18 cellular contexts compared by ENCODE assay signal in genomic region chr5:89988998-89989690, GRCh38.
A peak's percentile ranks its signal among the peaks of the same experiment; 100 is the strongest.
DNase-seq lines count a peak whose midpoint lies in the region; ATAC-seq, FAIRE-seq and TF ChIP-seq lines count a peak whose summit lies in the region.
"Had no signal": no experiment of that assay in that cellular context is flagged by ENCODE, and none has a peak within 500 bp of the region (broad histone marks: within the 10 kb centered on the region; RNA-seq: fewer than 3 reads in every experiment).

No MANE protein-coding gene starts in this region.

- ATAC-seq in gastroesophageal sphincter = peak; percentile 29
- no peak for ATAC-seq in stimulated activated naive CD8-positive, alpha-beta T cell treated with anti-CD3 and anti-CD28 coated beads, Interleukin-15, amount 100 ng/mL, for 72 hours
- ATAC-seq: stimulated activated effector memory CD8-positive, alpha-beta T cell treated with anti-CD3 and anti-CD28 coated beads, Interleukin-12 subunit alpha, Interleukin-12 subunit beta, amount 100 ng/mL, for 72 hours had no signal

- no peak overlapping the region for H3K4me3 Mint-ChIP-seq in nephron progenitor cell
- no peak overlapping the region for H3K4me3 Mint-ChIP-seq in stimulated activated naive CD8-positive, alpha-beta T cell treated with anti-CD3 and anti-CD28 coated beads, Interleukin-15, amount 100 ng/mL, for 72 hours
- H3K4me3 Mint-ChIP-seq: activated naive CD8-positive, alpha-beta T cell treated with anti-CD3 and anti-CD28 coated beads for 36 hours; CD14-positive monocyte; memory B cell; stimulated activated effector memory CD8-positive, alpha-beta T cell treated with anti-CD3 and anti-CD28 coated beads, Interleukin-12 subunit alpha, Interleukin-12 subunit beta, amount 100 ng/mL, for 72 hours had no signal

- H3K36me3 ChIP-seq in gastroesophageal sphincter (no peaks in the 10 kb centered on the region), testis (ENCODE audit: low read depth, missing control alignments) (no peaks in the 10 kb centered on the region)
- H3K36me3 ChIP-seq: Peyer's patch had no signal

- intact Hi-C loops in testis (cut with DNase I; ENCODE audit: low total_unique reads) = no loop called here

- no peak for TF ChIP-seq EP300 in gastroesophageal sphincter (IDR thresholded peaks at IDR 0.05)

- DNase-seq in brain pericyte (ENCODE audit: low read depth, low spot score) (peak; percentile 68), nephron progenitor cell (no peak), testis (peak; percentile 14), frontal cortex (ENCODE audit: low spot score in 2 of 2) (no peak), GM19238 (ENCODE audit: insufficient read length, low spot score) (no peak), activated T-cell treated with anti-CD3 and anti-CD28 coated beads for 4 hours (no peak)
- DNase-seq in stimulated activated naive CD8-positive, alpha-beta T cell treated with anti-CD3 and anti-CD28 coated beads, Interleukin-15, amount 100 ng/mL, for 72 hours = no peak
- DNase-seq: activated CD4-positive, alpha-beta T cell treated with anti-CD3 and anti-CD28 coated beads for 1 hour; activated naive CD8-positive, alpha-beta T cell treated with anti-CD3 and anti-CD28 coated beads for 36 hours; DND-41; NCI-H510A; Peyer's patch; stimulated activated CD4-positive, alpha-beta T cell treated with anti-CD3 and anti-CD28 coated beads, Interleukin-2, amount 100 ng/mL, for 48 hours had no signal

- H3K27ac ChIP-seq in gastroesophageal sphincter = peak overlapping the region; percentile 43 to 66 (median 54)
- peak overlapping the region; percentile 47 to 52 for H3K27ac ChIP-seq in testis

- no peaks in the 10 kb centered on the region for H3K36me3 Mint-ChIP-seq in nephron progenitor cell (ENCODE audit: low read depth)
- H3K36me3 Mint-ChIP-seq: activated naive CD8-positive, alpha-beta T cell treated with anti-CD3 and anti-CD28 coated beads for 36 hours; CD14-positive monocyte; memory B cell; stimulated activated effector memory CD8-positive, alpha-beta T cell treated with anti-CD3 and anti-CD28 coated beads, Interleukin-12 subunit alpha, Interleukin-12 subunit beta, amount 100 ng/mL, for 72 hours had no signal

- H3K4me3 ChIP-seq in gastroesophageal sphincter (no peak overlapping the region), testis (no peak overlapping the region)
- H3K4me3 ChIP-seq: Peyer's patch had no signal

- TF ChIP-seq POLR2A in gastroesophageal sphincter (IDR thresholded peaks at IDR 0.05) (no peak), testis (IDR thresholded peaks at IDR 0.05) (no peak)

- H3K9me3 Mint-ChIP-seq in nephron progenitor cell = no peaks in the 10 kb centered on the region
- H3K9me3 Mint-ChIP-seq in stimulated activated naive CD8-positive, alpha-beta T cell treated with anti-CD3 and anti-CD28 coated beads, Interleukin-15, amount 100 ng/mL, for 72 hours = no peaks in the 10 kb centered on the region
- H3K9me3 Mint-ChIP-seq: activated naive CD8-positive, alpha-beta T cell treated with anti-CD3 and anti-CD28 coated beads for 36 hours; memory B cell had no signal

- H3K27me3 ChIP-seq in gastroesophageal sphincter (no peaks in the 10 kb centered on the region), testis (no peaks in the 10 kb centered on the region)
- H3K27me3 ChIP-seq: Peyer's patch had no signal

- no peaks in the 10 kb centered on the region for H3K27me3 Mint-ChIP-seq in nephron progenitor cell (ENCODE audit: low read depth, poor library complexity)
- no peaks in the 10 kb centered on the region for H3K27me3 Mint-ChIP-seq in stimulated activated naive CD8-positive, alpha-beta T cell treated with anti-CD3 and anti-CD28 coated beads, Interleukin-15, amount 100 ng/mL, for 72 hours
- H3K27me3 Mint-ChIP-seq: activated naive CD8-positive, alpha-beta T cell treated with anti-CD3 and anti-CD28 coated beads for 36 hours; memory B cell; progenitor cell of endocrine pancreas had no signal

- WGBS in gastroesophageal sphincter (ENCODE audit: low coverage in 1 of 2), 2 donors = 19 to 63% methylated on average over 5 of the region's 5 CpGs
- 41 to 44% methylated on average over 5 of the region's 5 CpGs for WGBS in testis, 2 donors

- TF ChIP-seq CTCF in gastroesophageal sphincter (IDR thresholded peaks at IDR 0.05) = no peak
- TF ChIP-seq CTCF in nephron progenitor cell (IDR thresholded peaks at IDR 0.05) = no peak
- no peak for TF ChIP-seq CTCF in testis (IDR thresholded peaks at IDR 0.05)

- H3K4me1 Mint-ChIP-seq in nephron progenitor cell = peaks cover 14% of the 10 kb centered on the region
- H3K4me1 Mint-ChIP-seq in stimulated activated naive CD8-positive, alpha-beta T cell treated with anti-CD3 and anti-CD28 coated beads, Interleukin-15, amount 100 ng/mL, for 72 hours = no peaks in the 10 kb centered on the region
- H3K4me1 Mint-ChIP-seq: activated naive CD8-positive, alpha-beta T cell treated with anti-CD3 and anti-CD28 coated beads for 36 hours; CD14-positive monocyte; memory B cell; stimulated activated effector memory CD8-positive, alpha-beta T cell treated with anti-CD3 and anti-CD28 coated beads, Interleukin-12 subunit alpha, Interleukin-12 subunit beta, amount 100 ng/mL, for 72 hours had no signal

- H3K9me3 ChIP-seq in gastroesophageal sphincter = no peaks in the 10 kb centered on the region
- H3K9me3 ChIP-seq in testis = no peaks in the 10 kb centered on the region
- H3K9me3 ChIP-seq: Peyer's patch had no signal

- peaks cover 3 to 22% (median 7%) of the 10 kb centered on the region in 3 donors for H3K4me1 ChIP-seq in gastroesophageal sphincter
- H3K4me1 ChIP-seq in testis = no peaks in the 10 kb centered on the region

- H3K27ac Mint-ChIP-seq in nephron progenitor cell = peak overlapping the region; percentile 27
- no peak overlapping the region for H3K27ac Mint-ChIP-seq in stimulated activated naive CD8-positive, alpha-beta T cell treated with anti-CD3 and anti-CD28 coated beads, Interleukin-15, amount 100 ng/mL, for 72 hours
- H3K27ac Mint-ChIP-seq: activated naive CD8-positive, alpha-beta T cell treated with anti-CD3 and anti-CD28 coated beads for 36 hours; CD14-positive monocyte; memory B cell; progenitor cell of endocrine pancreas; stimulated activated effector memory CD8-positive, alpha-beta T cell treated with anti-CD3 and anti-CD28 coated beads, Interleukin-12 subunit alpha, Interleukin-12 subunit beta, amount 100 ng/mL, for 72 hours had no signal

- FAIRE-seq in frontal cortex (lab: Jason Lieb, UNC) = no peak

Comparison
In these comparisons a context has a peak if more than half of its experiments do, and no peak if none do; other contexts are left out.
1. DNase-seq: peak in brain pericyte (single experiment) and testis (single experiment); none in nephron progenitor cell (single experiment), stimulated activated naive CD8-positive, alpha-beta T cell treated with anti-CD3 and anti-CD28 coated beads, Interleukin-15, amount 100 ng/mL, for 72 hours (0 of 2), frontal cortex (0 of 2), GM19238 (single experiment) and activated T-cell treated with anti-CD3 and anti-CD28 coated beads for 4 hours (single experiment).